In the genomic region with DNA sequence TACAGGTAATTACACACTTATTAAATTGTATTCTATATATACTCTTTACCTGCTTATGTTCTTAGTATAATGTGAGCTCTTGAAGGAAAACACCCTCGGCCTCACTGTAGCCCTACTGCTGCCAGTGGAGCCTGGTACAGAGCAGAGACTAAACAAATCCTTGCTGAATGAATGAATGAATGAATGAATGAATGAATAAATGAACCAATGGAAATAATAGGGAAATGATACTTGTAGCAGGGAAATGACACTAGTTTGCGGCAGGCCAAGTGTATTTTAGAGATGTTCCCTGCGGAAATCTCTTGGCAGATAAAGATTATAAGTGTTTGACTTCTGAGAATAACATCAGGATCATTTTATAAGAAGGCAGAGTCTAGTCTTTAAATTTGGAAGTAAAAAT, we compare ENCODE assay signal across 21 cellular contexts.
DNase-seq lines count a peak whose midpoint lies in the region; ATAC-seq, FAIRE-seq and TF ChIP-seq lines count a peak whose summit lies in the region.
"Had no signal": no experiment of that assay in that cellular context is flagged by ENCODE, and none has a peak within 500 bp of the region (broad histone marks: within the 10 kb centered on the region; RNA-seq: fewer than 3 reads in every experiment).

No MANE protein-coding gene starts in this region.

- H4K20me1 ChIP-seq in K562 (replicated peaks; ENCODE audit: control insufficient read depth, insufficient read depth, low read length) = no peaks in the 10 kb centered on the region
- H4K20me1 ChIP-seq: BLaER1 treated with 17β-estradiol and CSF1 and Interleukin-3, amounts not matched to agents 10 nM and 100 nM had no signal

- H3K4me3 ChIP-seq in adipocyte (ENCODE audit: low read length) = peak overlapping the region; percentile 52
- H3K4me3 ChIP-seq in K562 = no peak overlapping the region
- no peak overlapping the region for H3K4me3 ChIP-seq in tibial artery
- H3K4me3 ChIP-seq: BLaER1 treated with 17β-estradiol and CSF1 and Interleukin-3, amounts not matched to agents 10 nM and 100 nM had no signal

- H3K4me1 ChIP-seq in adipocyte (ENCODE audit: control insufficient read depth, insufficient read depth, low read length) = peaks cover 29% of the 10 kb centered on the region
- H3K4me1 ChIP-seq in K562 (replicated peaks in 1 of 2; ENCODE audit: control insufficient read depth in 2 of 2, insufficient read depth in 2 of 2, low read length in 2 of 2) = no peaks in the 10 kb centered on the region
- no peaks in the 10 kb centered on the region for H3K4me1 ChIP-seq in tibial artery
- H3K4me1 ChIP-seq: BE2C had no signal

- no peaks in the 10 kb centered on the region for H3K9me1 ChIP-seq in K562 (ENCODE audit: control insufficient read depth, insufficient read depth, low read length)

- 2% methylated on average over 3 of the region's 3 CpGs for WGBS in K562 (ENCODE audit: insufficient coverage, low coverage, missing lambda C conversion rate)

- no peak overlapping the region for H2AFZ ChIP-seq in K562 (ENCODE audit: low read depth, low read length)

- no peaks in the 10 kb centered on the region for H3K36me3 ChIP-seq in adipocyte (ENCODE audit: control insufficient read depth, insufficient read depth, low read length, severe bottlenecking)
- no peaks in the 10 kb centered on the region for H3K36me3 ChIP-seq in K562 (ENCODE audit: control insufficient read depth, insufficient read depth, low read length)
- no peaks in the 10 kb centered on the region for H3K36me3 ChIP-seq in tibial artery
- H3K36me3 ChIP-seq: BE2C; BLaER1 treated with 17β-estradiol and CSF1 and Interleukin-3, amounts not matched to agents 10 nM and 100 nM had no signal

- CTCF ChIA-PET in K562 (lab: Yijun Ruan, JAX; ENCODE audit: low intra/inter-chr PET ratio) = interaction anchor here (0.6 kb wide), 2 partner anchors 899 to 960 kb away, joined by 3 read pairs; no protein-coding TSS in a partner anchor

- no peak overlapping the region for H3K27ac ChIP-seq in K562 (ENCODE audit: extremely low read depth, low read depth, low read length)
- no peak overlapping the region for H3K27ac ChIP-seq in tibial artery
- H3K27ac ChIP-seq: BLaER1 treated with 17β-estradiol and CSF1 and Interleukin-3, amounts not matched to agents 10 nM and 100 nM; C4-2B had no signal

- DNase-seq in adipocyte (ENCODE audit: low read depth) (no peak), K562 (ENCODE audit: extremely low read depth in 1 of 4, low spot score in 3 of 4) (no peak), tibial artery (no peak), H4 (ENCODE audit: low spot score) (no peak)
- DNase-seq in activated CD8-positive, alpha-beta memory T cell treated with anti-CD3 and anti-CD28 coated beads for 24 hours = no peak
- DNase-seq: 8988T; ACHN; BE2C; Caco-2; Calu3; CD4-positive, alpha-beta T cell; CD8-positive, alpha-beta T cell; DMS79 treated with DMSO at 0.1 percent for 48 hours; GF-D8 had no signal

- FAIRE-seq in K562 (lab: Jason Lieb, UNC) = peak; percentile 23
- FAIRE-seq: A204.1, D721Med, G401.6, GM12892, GM18507 had no signal

- TF ChIP-seq CTCF in K562 (IDR thresholded peaks at IDR 0.05 in 2 of 3, conservative IDR thresholded peaks at IDR 0.05 in 1 of 3; ENCODE audit: insufficient read depth in 2 of 3, low read depth in 1 of 3, low read length in 3 of 3) (no peak), tibial artery (IDR thresholded peaks at IDR 0.05) (no peak)

- no peak for TF ChIP-seq EP300 in K562 (IDR thresholded peaks at IDR 0.05; ENCODE audit: low read length)

- H3K27me3 ChIP-seq in adipocyte (replicated peaks; ENCODE audit: control insufficient read depth, insufficient read depth, low read length) = no peaks in the 10 kb centered on the region
- H3K27me3 ChIP-seq in K562 (ENCODE audit: control insufficient read depth in 2 of 2, insufficient read depth in 2 of 2, low read length in 2 of 2) = no peaks in the 10 kb centered on the region
- no peaks in the 10 kb centered on the region for H3K27me3 ChIP-seq in tibial artery
- H3K27me3 ChIP-seq: BE2C; BLaER1 treated with 17β-estradiol and CSF1 and Interleukin-3, amounts not matched to agents 10 nM and 100 nM had no signal

- H3K9ac ChIP-seq in adipocyte (ENCODE audit: low read length) (no peak overlapping the region), K562 (ENCODE audit: insufficient read depth in 1 of 2, low read depth in 2 of 2, low read length in 2 of 2) (no peak overlapping the region)
- H3K9ac ChIP-seq: BLaER1 treated with 17β-estradiol and CSF1 and Interleukin-3, amounts not matched to agents 10 nM and 100 nM had no signal

- BruUV-seq in K562 (replicated peaks; lab: Mats Ljungman, UMichigan) = no TSS peak

- POLR2A ChIA-PET in K562 (lab: Yijun Ruan, JAX) = no interaction called here

- ATAC-seq in K562 = no peak
- ATAC-seq: CD8-positive, alpha-beta T cell had no signal

- in situ Hi-C loops in K562 (cut with MboI) = no loop called here

- no peak overlapping the region for H3K4me2 ChIP-seq in K562 (ENCODE audit: insufficient read depth, low read length)

- TF ChIP-seq POLR2A in K562 (conservative IDR thresholded peaks at IDR 0.05) = no peak

- H3K9me3 ChIP-seq in adipocyte (ENCODE audit: control insufficient read depth, low read length) (no peaks in the 10 kb centered on the region), K562 (replicated peaks; ENCODE audit: control insufficient read depth, insufficient read depth, low read depth, low read length) (no peaks in the 10 kb centered on the region), tibial artery (no peaks in the 10 kb centered on the region)
- H3K9me3 ChIP-seq: BE2C; BLaER1 treated with 17β-estradiol and CSF1 and Interleukin-3, amounts not matched to agents 10 nM and 100 nM; Caco-2 had no signal

- no peaks in the 10 kb centered on the region for H3K79me2 ChIP-seq in K562 (ENCODE audit: control insufficient read depth, insufficient read depth, low read length)

- intact Hi-C loops in K562 (cut with micrococcal nuclease) (loop anchor here (5.0 kb wide), 1 partner anchor 181 kb away; no protein-coding TSS in a partner anchor), tibial artery (cut with DNase I; ENCODE audit: low total_unique reads) (no loop called here)

- TF ChIP-seq RAD21 in K562 (CRISPR knock-in tag; conservative IDR thresholded peaks at IDR 0.05 in 1 of 2, IDR thresholded peaks at IDR 0.05 in 1 of 2) = no peak

TF ChIP-seq in K562, 482 proteins besides CTCF, POLR2A, EP300 and RAD21:
- TF ChIP-seq RFX5 (IDR thresholded peaks at IDR 0.05; ENCODE audit: low read depth, low read length) (no peak), THRAP3 (IDR thresholded peaks at IDR 0.05; ENCODE audit: borderline replicate concordance) (no peak), KLF16 (IDR thresholded peaks at IDR 0.05) (no peak), ZNF24 (IDR thresholded peaks at IDR 0.05) (peak; percentile 87), XRCC4 (IDR thresholded peaks at IDR 0.05; ENCODE audit: extremely low read depth, insufficient read depth, insufficient read length) (no peak), ZBTB17 (CRISPR knock-in tag; IDR thresholded peaks at IDR 0.05) (no peak), FUS (optimal IDR thresholded peaks at IDR 0.05; ENCODE audit: low read depth, low read length) (no peak)
